10 cellular contexts compared by ENCODE assay signal in the genomic region with DNA sequence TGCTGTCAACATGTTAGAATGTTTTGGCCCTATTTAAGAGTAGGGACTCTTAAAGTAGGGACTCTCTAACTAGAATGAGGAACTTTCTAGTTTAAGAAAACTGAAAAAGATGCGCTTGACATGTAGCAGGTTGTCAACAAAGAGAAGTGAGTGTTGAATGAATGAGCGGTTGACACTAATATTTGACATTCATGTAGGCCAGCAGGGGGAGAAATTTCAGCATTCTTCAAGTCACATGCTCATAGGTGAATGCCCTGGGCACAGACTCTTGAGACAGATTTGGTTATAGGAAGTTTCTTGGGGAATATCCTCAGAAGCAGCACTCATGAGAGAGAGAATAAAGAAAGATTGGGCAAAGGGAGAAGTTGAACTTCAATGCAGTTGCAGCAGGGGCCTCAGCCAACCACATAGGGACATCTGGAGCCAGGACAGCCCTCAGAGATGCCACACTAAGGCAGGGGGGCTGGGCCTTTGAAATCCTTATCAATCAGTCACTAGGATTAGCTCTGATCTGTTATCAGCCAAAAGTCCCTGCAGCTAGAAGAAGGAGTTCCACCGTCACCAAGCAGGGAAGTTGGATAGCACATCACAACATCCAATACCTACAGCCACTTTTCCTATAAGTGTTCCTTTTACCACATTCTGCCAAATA.
DNase-seq lines count a peak whose midpoint lies in the region; ATAC-seq and TF ChIP-seq lines count a peak whose summit lies in the region.
"Had no signal": no experiment of that assay in that cellular context is flagged by ENCODE, and none has a peak within 500 bp of the region (broad histone marks: within the 10 kb centered on the region; RNA-seq: fewer than 3 reads in every experiment).

No MANE protein-coding gene starts in this region.

- H3K27me3 ChIP-seq in GM06990 (replicated peaks; ENCODE audit: control insufficient read depth, insufficient read depth, low read length) (no peaks in the 10 kb centered on the region), thyroid gland (no peaks in the 10 kb centered on the region)
- H3K27me3 ChIP-seq in effector memory CD4-positive, alpha-beta T cell (replicated peaks; ENCODE audit: control insufficient read depth, insufficient read depth, low read length, poor library complexity, severe bottlenecking): no peaks in the 10 kb centered on the region

- H3K4me3 ChIP-seq in GM06990 (replicated peaks; ENCODE audit: low read depth, low read length) (no peak overlapping the region), epithelial cell of esophagus (ENCODE audit: low read length) (no peak overlapping the region), thyroid gland (replicated peaks in 1 of 3) (no peak overlapping the region)
- H3K4me3 ChIP-seq in effector memory CD4-positive, alpha-beta T cell (ENCODE audit: insufficient read depth, low read depth, low read length, poor library complexity, severe bottlenecking): no peak overlapping the region

- no peak overlapping the region for H3K27ac ChIP-seq in thyroid gland
- no peak overlapping the region for H3K27ac ChIP-seq in effector memory CD4-positive, alpha-beta T cell (ENCODE audit: insufficient read depth, low read length, poor library complexity, severe bottlenecking)
- H3K27ac ChIP-seq: parathyroid adenoma had no signal

- H3K36me3 ChIP-seq in GM06990 (ENCODE audit: control insufficient read depth, insufficient read depth, low read length) (no peaks in the 10 kb centered on the region), thyroid gland (no peaks in the 10 kb centered on the region)
- no peaks in the 10 kb centered on the region for H3K36me3 ChIP-seq in effector memory CD4-positive, alpha-beta T cell (ENCODE audit: control insufficient read depth, insufficient read depth, low read length)

- TF ChIP-seq POLR2A in thyroid gland (IDR thresholded peaks at IDR 0.05): no peak

- peak; percentile 63 for ATAC-seq in GM21515 (IDR thresholded peaks at IDR 0.05; ENCODE audit: unreplicated experiment)

- TF ChIP-seq CTCF in GM06990 (IDR thresholded peaks at IDR 0.05; ENCODE audit: insufficient read depth, low read length, poor library complexity, severe bottlenecking): peak; percentile 33
- TF ChIP-seq CTCF in epithelial cell of esophagus (IDR thresholded peaks at IDR 0.05; ENCODE audit: insufficient read depth, low read depth, low read length, missing control alignments): peak; percentile 22
- TF ChIP-seq CTCF in thyroid gland (IDR thresholded peaks at IDR 0.05): no peak

- H3K4me1 ChIP-seq in thyroid gland: no peaks in the 10 kb centered on the region
- H3K4me1 ChIP-seq in effector memory CD4-positive, alpha-beta T cell (ENCODE audit: control insufficient read depth, insufficient read depth, low read length, poor library complexity, severe bottlenecking): no peaks in the 10 kb centered on the region
- H3K4me1 ChIP-seq: parathyroid adenoma had no signal

- 34 to 40% methylated on average over 3 of the region's 3 CpGs for WGBS in thyroid gland, 2 donors

- no peak for DNase-seq in GM06990 (ENCODE audit: extremely low read depth, insufficient read length)
- peak; percentile 55 for DNase-seq in HT-29 (ENCODE audit: low spot score)
- DNase-seq in epithelial cell of esophagus (ENCODE audit: low read depth): peak; percentile 52
- DNase-seq in thyroid gland: no peak
- DNase-seq in stimulated activated CD4-positive, alpha-beta T cell treated with anti-CD3 and anti-CD28 coated beads, Interleukin-1b, Interleukin-23, amount 100 ng/mL, for 48 hours: no peak
- DNase-seq in effector memory CD4-positive, alpha-beta T cell: no peak
- no peak for DNase-seq in DMS153 treated with DMSO at 0.1 percent for 48 hours (lab: John Stamatoyannopoulos, UW; ENCODE audit: unreplicated experiment)
- DNase-seq: NCI-H1436 treated with DMSO at 0.1 percent for 48 hours had no signal

- H3K9me3 ChIP-seq in thyroid gland: no peaks in the 10 kb centered on the region
- H3K9me3 ChIP-seq in effector memory CD4-positive, alpha-beta T cell (ENCODE audit: control insufficient read depth, low read length): no peaks in the 10 kb centered on the region

- intact Hi-C loops in thyroid gland (cut with DNase I): no loop called here

Comparison
In these comparisons a context has a peak if more than half of its experiments do, and no peak if none do; other contexts are left out.
1. DNase-seq: peak in HT-29 (single experiment) and epithelial cell of esophagus (single experiment); none in GM06990 (single experiment), thyroid gland (0 of 2), stimulated activated CD4-positive, alpha-beta T cell treated with anti-CD3 and anti-CD28 coated beads, Interleukin-1b, Interleukin-23, amount 100 ng/mL, for 48 hours (single experiment), effector memory CD4-positive, alpha-beta T cell (0 of 3) and DMS153 treated with DMSO at 0.1 percent for 48 hours (single experiment).
2. CTCF ChIP-seq: peak in GM06990 (single experiment) and epithelial cell of esophagus (single experiment); none in thyroid gland (0 of 6).